1 cellular context compared by ENCODE assay signal in genomic region chr1:2391385-2392070, GRCh38.
TF ChIP-seq lines count a peak whose summit lies in the region.

Gene MORN1 (minus strand): TSS chr1:2391554. CDS start chr1:2391533, 21 bp downstream.
Gene RER1 (plus strand): TSS chr1:2391841. CDS start chr1:2395791, 3,950 bp downstream.

TF ChIP-seq in GM23338, 12 proteins besides CTCF, POLR2A, EP300 and RAD21 (continued from another document):
- TF ChIP-seq, protein P1, sequence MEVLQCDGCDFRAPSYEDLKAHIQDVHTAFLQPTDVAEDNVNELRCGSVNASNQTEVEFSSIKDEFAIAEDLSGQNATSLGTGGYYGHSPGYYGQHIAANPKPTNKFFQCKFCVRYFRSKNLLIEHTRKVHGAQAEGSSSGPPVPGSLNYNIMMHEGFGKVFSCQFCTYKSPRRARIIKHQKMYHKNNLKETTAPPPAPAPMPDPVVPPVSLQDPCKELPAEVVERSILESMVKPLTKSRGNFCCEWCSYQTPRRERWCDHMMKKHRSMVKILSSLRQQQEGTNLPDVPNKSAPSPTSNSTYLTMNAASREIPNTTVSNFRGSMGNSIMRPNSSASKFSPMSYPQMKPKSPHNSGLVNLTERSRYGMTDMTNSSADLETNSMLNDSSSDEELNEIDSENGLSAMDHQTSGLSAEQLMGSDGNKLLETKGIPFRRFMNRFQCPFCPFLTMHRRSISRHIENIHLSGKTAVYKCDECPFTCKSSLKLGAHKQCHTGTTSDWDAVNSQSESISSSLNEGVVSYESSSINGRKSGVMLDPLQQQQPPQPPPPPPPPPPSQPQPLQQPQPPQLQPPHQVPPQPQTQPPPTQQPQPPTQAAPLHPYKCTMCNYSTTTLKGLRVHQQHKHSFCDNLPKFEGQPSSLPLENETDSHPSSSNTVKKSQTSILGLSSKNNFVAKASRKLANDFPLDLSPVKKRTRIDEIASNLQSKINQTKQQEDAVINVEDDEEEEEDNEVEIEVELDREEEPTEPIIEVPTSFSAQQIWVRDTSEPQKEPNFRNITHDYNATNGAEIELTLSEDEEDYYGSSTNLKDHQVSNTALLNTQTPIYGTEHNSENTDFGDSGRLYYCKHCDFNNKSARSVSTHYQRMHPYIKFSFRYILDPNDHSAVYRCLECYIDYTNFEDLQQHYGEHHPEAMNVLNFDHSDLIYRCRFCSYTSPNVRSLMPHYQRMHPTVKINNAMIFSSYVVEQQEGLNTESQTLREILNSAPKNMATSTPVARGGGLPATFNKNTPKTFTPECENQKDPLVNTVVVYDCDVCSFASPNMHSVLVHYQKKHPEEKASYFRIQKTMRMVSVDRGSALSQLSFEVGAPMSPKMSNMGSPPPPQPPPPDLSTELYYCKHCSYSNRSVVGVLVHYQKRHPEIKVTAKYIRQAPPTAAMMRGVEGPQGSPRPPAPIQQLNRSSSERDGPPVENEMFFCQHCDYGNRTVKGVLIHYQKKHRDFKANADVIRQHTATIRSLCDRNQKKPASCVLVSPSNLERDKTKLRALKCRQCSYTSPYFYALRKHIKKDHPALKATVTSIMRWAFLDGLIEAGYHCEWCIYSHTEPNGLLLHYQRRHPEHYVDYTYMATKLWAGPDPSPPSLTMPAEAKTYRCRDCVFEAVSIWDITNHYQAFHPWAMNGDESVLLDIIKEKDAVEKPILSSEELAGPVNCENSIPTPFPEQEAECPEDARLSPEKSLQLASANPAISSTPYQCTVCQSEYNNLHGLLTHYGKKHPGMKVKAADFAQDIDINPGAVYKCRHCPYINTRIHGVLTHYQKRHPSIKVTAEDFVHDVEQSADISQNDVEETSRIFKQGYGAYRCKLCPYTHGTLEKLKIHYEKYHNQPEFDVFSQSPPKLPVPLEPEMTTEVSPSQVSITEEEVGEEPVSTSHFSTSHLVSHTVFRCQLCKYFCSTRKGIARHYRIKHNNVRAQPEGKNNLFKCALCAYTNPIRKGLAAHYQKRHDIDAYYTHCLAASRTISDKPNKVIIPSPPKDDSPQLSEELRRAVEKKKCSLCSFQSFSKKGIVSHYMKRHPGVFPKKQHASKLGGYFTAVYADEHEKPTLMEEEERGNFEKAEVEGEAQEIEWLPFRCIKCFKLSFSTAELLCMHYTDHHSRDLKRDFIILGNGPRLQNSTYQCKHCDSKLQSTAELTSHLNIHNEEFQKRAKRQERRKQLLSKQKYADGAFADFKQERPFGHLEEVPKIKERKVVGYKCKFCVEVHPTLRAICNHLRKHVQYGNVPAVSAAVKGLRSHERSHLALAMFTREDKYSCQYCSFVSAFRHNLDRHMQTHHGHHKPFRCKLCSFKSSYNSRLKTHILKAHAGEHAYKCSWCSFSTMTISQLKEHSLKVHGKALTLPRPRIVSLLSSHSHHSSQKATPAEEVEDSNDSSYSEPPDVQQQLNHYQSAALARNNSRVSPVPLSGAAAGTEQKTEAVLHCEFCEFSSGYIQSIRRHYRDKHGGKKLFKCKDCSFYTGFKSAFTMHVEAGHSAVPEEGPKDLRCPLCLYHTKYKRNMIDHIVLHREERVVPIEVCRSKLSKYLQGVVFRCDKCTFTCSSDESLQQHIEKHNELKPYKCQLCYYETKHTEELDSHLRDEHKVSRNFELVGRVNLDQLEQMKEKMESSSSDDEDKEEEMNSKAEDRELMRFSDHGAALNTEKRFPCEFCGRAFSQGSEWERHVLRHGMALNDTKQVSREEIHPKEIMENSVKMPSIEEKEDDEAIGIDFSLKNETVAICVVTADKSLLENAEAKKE (CRISPR knock-in tag; IDR thresholded peaks at IDR 0.05): no peak
- TF ChIP-seq NANOG (IDR thresholded peaks at IDR 0.05; ENCODE audit: borderline replicate concordance) (no peak), ZNF331 (CRISPR knock-in tag; IDR thresholded peaks at IDR 0.05; ENCODE audit: low read depth) (no peak), EZH2 (IDR thresholded peaks at IDR 0.05; ENCODE audit: low read depth, unreplicated experiment) (no peak), STAT1 (IDR thresholded peaks at IDR 0.05; ENCODE audit: unreplicated experiment) (no peak), JUNB (IDR thresholded peaks at IDR 0.05; ENCODE audit: unreplicated experiment) (no peak)
- TF ChIP-seq, protein P2, sequence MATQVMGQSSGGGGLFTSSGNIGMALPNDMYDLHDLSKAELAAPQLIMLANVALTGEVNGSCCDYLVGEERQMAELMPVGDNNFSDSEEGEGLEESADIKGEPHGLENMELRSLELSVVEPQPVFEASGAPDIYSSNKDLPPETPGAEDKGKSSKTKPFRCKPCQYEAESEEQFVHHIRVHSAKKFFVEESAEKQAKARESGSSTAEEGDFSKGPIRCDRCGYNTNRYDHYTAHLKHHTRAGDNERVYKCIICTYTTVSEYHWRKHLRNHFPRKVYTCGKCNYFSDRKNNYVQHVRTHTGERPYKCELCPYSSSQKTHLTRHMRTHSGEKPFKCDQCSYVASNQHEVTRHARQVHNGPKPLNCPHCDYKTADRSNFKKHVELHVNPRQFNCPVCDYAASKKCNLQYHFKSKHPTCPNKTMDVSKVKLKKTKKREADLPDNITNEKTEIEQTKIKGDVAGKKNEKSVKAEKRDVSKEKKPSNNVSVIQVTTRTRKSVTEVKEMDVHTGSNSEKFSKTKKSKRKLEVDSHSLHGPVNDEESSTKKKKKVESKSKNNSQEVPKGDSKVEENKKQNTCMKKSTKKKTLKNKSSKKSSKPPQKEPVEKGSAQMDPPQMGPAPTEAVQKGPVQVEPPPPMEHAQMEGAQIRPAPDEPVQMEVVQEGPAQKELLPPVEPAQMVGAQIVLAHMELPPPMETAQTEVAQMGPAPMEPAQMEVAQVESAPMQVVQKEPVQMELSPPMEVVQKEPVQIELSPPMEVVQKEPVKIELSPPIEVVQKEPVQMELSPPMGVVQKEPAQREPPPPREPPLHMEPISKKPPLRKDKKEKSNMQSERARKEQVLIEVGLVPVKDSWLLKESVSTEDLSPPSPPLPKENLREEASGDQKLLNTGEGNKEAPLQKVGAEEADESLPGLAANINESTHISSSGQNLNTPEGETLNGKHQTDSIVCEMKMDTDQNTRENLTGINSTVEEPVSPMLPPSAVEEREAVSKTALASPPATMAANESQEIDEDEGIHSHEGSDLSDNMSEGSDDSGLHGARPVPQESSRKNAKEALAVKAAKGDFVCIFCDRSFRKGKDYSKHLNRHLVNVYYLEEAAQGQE (IDR thresholded peaks at IDR 0.05; ENCODE audit: unreplicated experiment): no peak
